In the genomic region with DNA sequence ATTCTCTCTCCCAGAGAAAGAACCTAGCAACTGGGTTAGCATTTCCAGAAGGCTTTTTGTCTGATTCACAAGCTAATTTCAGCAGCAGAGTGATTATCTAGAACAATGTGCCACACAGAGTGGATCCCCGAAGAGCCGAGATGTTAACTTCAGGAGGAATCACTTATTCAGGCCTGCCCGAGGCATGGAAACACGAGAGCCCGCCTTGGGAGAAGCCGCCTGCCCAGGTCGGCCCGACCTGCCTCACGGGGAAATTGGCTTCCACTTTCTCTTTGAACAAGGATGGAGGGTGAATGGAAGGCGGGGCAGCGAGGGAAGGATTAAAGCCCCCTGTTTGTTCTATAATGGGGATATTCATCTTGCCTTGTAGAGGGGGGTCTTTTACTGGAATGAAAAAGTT, we compare ENCODE assay signal across 1 cellular context.
A peak's percentile ranks its signal among the peaks of the same experiment; 100 is the strongest.
TF ChIP-seq lines count a peak whose summit lies in the region.

No MANE protein-coding gene starts in this region.

TF ChIP-seq in H1, 55 proteins besides CTCF, POLR2A, EP300 and RAD21 (continued from another document):
- TF ChIP-seq, protein P1, sequence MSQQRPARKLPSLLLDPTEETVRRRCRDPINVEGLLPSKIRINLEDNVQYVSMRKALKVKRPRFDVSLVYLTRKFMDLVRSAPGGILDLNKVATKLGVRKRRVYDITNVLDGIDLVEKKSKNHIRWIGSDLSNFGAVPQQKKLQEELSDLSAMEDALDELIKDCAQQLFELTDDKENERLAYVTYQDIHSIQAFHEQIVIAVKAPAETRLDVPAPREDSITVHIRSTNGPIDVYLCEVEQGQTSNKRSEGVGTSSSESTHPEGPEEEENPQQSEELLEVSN (IDR thresholded peaks at IDR 0.05): 0 out of 2 replicates have a peak, but pooled peaks have one; percentile 27
- TF ChIP-seq KDM5A (IDR thresholded peaks at IDR 0.05; ENCODE audit: low read length): no peak
TF ChIP-seq in H1: peak in this region for 2.
